Comparison of ENCODE assay signal across 8 cellular contexts in genomic region chr17:42617956-42618431, GRCh38. TPM values are rescaled to one million over a fixed set of nuclear protein-coding genes. Genes with fewer than 3 reads are reported as not detected.
DNase-seq lines count a peak whose midpoint lies in the region; ATAC-seq and TF ChIP-seq lines count a peak whose summit lies in the region.

No MANE protein-coding gene starts in this region.

- H3K4me3 ChIP-seq in MM.1S (ENCODE audit: low read length) (peak overlapping the region; percentile 43), heart left ventricle (peak overlapping the region in 5 of 12 donors; percentile 2 to 23 (median 3)), testis (no peak overlapping the region), upper lobe of right lung (no peak overlapping the region)

- DNase-seq in GM10266 (ENCODE audit: extremely low spot score) (peak; percentile 29), MM.1S (peak; percentile 88), heart left ventricle (no peak), testis (no peak), islet precursor cell (no peak), NOMO-1 treated with dmso at 0.1 percent for 144 hours (lab: John Stamatoyannopoulos, UW; ENCODE audit: unreplicated experiment) (no peak), upper lobe of right lung (no peak)

- peaks cover 23% of the 10 kb centered on the region for H3K79me2 ChIP-seq in MM.1S (ENCODE audit: low read length)

- intact Hi-C loops in heart left ventricle (cut with DNase I) (loop anchor here in 6 of 10 donors (2.0 to 10.0 kb wide), 5 partner anchors 34 to 61 kb away; partner anchors contain the start of genes TUBG2 (in 2 of the 6) and PLEKHH3 (in 1 of the 6)), testis (cut with DNase I; ENCODE audit: low total_unique reads) (no loop called here), upper lobe of right lung (cut with DNase I) (no loop called here)

- 35 to 47% (median 39%) methylated on average over 4 of the region's 4 CpGs for WGBS in heart left ventricle, 4 donors
- 49 to 57% methylated on average over 1 to 4 of the region's 4 CpGs for WGBS in testis, 2 donors

- H3K36me3 ChIP-seq in MM.1S (replicated peaks; ENCODE audit: insufficient read depth, low read length), result peaks cover 4% of the 10 kb centered on the region; the same call in 1 of the 2 replicates
- peaks cover 0 to 32% (median 29%) of the 10 kb centered on the region in 9 donors for H3K36me3 ChIP-seq in heart left ventricle
- H3K36me3 ChIP-seq in testis (ENCODE audit: low read depth, missing control alignments), result no peaks in the 10 kb centered on the region
- H3K36me3 ChIP-seq in upper lobe of right lung, result peaks cover 23% of the 10 kb centered on the region

- no peaks in the 10 kb centered on the region for H4K20me1 ChIP-seq in MM.1S (ENCODE audit: insufficient read depth, low read length)

- no peaks in the 10 kb centered on the region for H3K27me3 ChIP-seq in MM.1S (replicated peaks; ENCODE audit: insufficient read depth, low read length)
- H3K27me3 ChIP-seq in heart left ventricle, result no peaks in the 10 kb centered on the region
- H3K27me3 ChIP-seq in testis, result no peaks in the 10 kb centered on the region
- no peaks in the 10 kb centered on the region for H3K27me3 ChIP-seq in upper lobe of right lung

- no peaks in the 10 kb centered on the region for H3K9me3 ChIP-seq in MM.1S (replicated peaks; ENCODE audit: insufficient read depth, low read length)
- H3K9me3 ChIP-seq in heart left ventricle, result no peaks in the 10 kb centered on the region
- no peaks in the 10 kb centered on the region for H3K9me3 ChIP-seq in testis
- no peaks in the 10 kb centered on the region for H3K9me3 ChIP-seq in upper lobe of right lung

- ATAC-seq in GM21381 (IDR thresholded peaks at IDR 0.05; ENCODE audit: unreplicated experiment), result peak; percentile 24
- ATAC-seq in heart left ventricle, result peak; percentile 13 to 18 (median 18)
- ATAC-seq in upper lobe of right lung, result no peak

- H3K4me1 ChIP-seq in MM.1S (ENCODE audit: low read length), result peaks cover 27% of the 10 kb centered on the region
- peaks cover 0 to 22% (median 10%) of the 10 kb centered on the region in 12 donors for H3K4me1 ChIP-seq in heart left ventricle
- peaks cover 10% of the 10 kb centered on the region for H3K4me1 ChIP-seq in testis
- peaks cover 11% of the 10 kb centered on the region for H3K4me1 ChIP-seq in upper lobe of right lung

- H3K4me2 ChIP-seq in MM.1S (ENCODE audit: low read depth, low read length), result peak overlapping the region; percentile 93

- H3K9ac ChIP-seq in MM.1S (ENCODE audit: low read length), result peak overlapping the region; percentile 71

- no peaks in the 10 kb centered on the region for H3K9me2 ChIP-seq in MM.1S (replicated peaks; ENCODE audit: insufficient read depth, low read length)

- TF ChIP-seq POLR2A in heart left ventricle (IDR thresholded peaks at IDR 0.05) (no peak), testis (IDR thresholded peaks at IDR 0.05) (no peak)

- H3K27ac ChIP-seq in MM.1S (ENCODE audit: low read length), result peak overlapping the region; percentile 97
- H3K27ac ChIP-seq in heart left ventricle, result peak overlapping the region in 11 of 12 donors; percentile 5 to 83 (median 69)
- H3K27ac ChIP-seq in testis, result peak overlapping the region in 1 of 2 donors; percentile 24
- no peak overlapping the region for H3K27ac ChIP-seq in upper lobe of right lung

- no peak overlapping the region for H2AFZ ChIP-seq in MM.1S (ENCODE audit: low read length)

- TF ChIP-seq CTCF in GM10266 (IDR thresholded peaks at IDR 0.05; ENCODE audit: control insufficient read depth, insufficient read depth, low read depth, missing control alignments), result no peak
- TF ChIP-seq CTCF in MM.1S (IDR thresholded peaks at IDR 0.05; ENCODE audit: low read length), result no peak
- no peak for TF ChIP-seq CTCF in heart left ventricle (IDR thresholded peaks at IDR 0.05)
- TF ChIP-seq CTCF in testis (IDR thresholded peaks at IDR 0.05), result no peak
- TF ChIP-seq CTCF in upper lobe of right lung (IDR thresholded peaks at IDR 0.05), result no peak

- H3F3A ChIP-seq in MM.1S (ENCODE audit: insufficient read depth, low read length), result peaks cover 32% of the 10 kb centered on the region

RNA-seq across cellular contexts. Expression of gene TUBG1, which starts 8.5 kb away (rescaled TPM):
- total RNA-seq in heart left ventricle (10 to 100 TPM; 31.5 to 80.1 (median 49.3) TPM), testis (100 to 1,000 TPM; 209 to 265 TPM), upper lobe of right lung (29.2 TPM)
- polyA plus RNA-seq in heart left ventricle (100 to 1,000 TPM in 1 of 2 donors, 10 to 100 TPM in 1; 46.4 to 112 TPM), testis (ENCODE audit: insufficient read depth, low read depth, low replicate concordance) (411 TPM)

RNA-seq across cellular contexts. Expression of gene RETREG3, which starts 8.8 kb away (rescaled TPM):
- total RNA-seq in heart left ventricle (10 to 100 TPM; 21.3 to 39.0 (median 28.3) TPM), testis (100 to 1,000 TPM; 140 to 154 TPM), upper lobe of right lung (68.6 TPM)
- polyA plus RNA-seq in heart left ventricle (10 to 100 TPM; 12.2 to 16.8 TPM), testis (ENCODE audit: insufficient read depth, low read depth, low replicate concordance) (62.3 TPM)

RNA-seq across cellular contexts. Expression of gene PSMC3IP, which starts 40.5 kb away (rescaled TPM):
- total RNA-seq in heart left ventricle (1 to 10 TPM in 7 of 9 donors, under 1 TPM in 2; 0.71 to 4.1 (median 2.0) TPM), testis (10 to 100 TPM; 17.2 to 27.2 TPM), upper lobe of right lung (4.2 TPM)
- polyA plus RNA-seq in heart left ventricle (1 to 10 TPM; 2.1 to 2.9 TPM), testis (ENCODE audit: insufficient read depth, low read depth, low replicate concordance) (45.3 TPM)

RNA-seq across cellular contexts. Expression of gene TUBG2, which starts 41.1 kb away (rescaled TPM):
- total RNA-seq in heart left ventricle, result 10 to 100 TPM; 11.0 to 28.2 (median 16.7) TPM
- polyA plus RNA-seq in heart left ventricle, result 10 to 100 TPM in 1 of 2 donors, 1 to 10 TPM in 1; 8.6 to 15.3 TPM
- 10 to 100 TPM; 50.4 to 57.5 TPM for total RNA-seq in testis
- polyA plus RNA-seq in testis (ENCODE audit: insufficient read depth, low read depth, low replicate concordance), result 30.6 TPM
- total RNA-seq in upper lobe of right lung, result 19.8 TPM

RNA-seq across cellular contexts. Expression of gene MLX, which starts 51.1 kb away (rescaled TPM):
- 10 to 100 TPM; 48.1 to 76.2 (median 57.9) TPM for total RNA-seq in heart left ventricle
- 10 to 100 TPM; 53.1 to 71.7 TPM for polyA plus RNA-seq in heart left ventricle
- 10 to 100 TPM; 27.6 to 38.6 TPM for total RNA-seq in testis
- polyA plus RNA-seq in testis (ENCODE audit: insufficient read depth, low read depth, low replicate concordance), result 26.7 TPM
- 61.3 TPM for total RNA-seq in upper lobe of right lung

Comparison
In these comparisons a context has a peak if more than half of its experiments do, and no peak if none do; other contexts are left out.
1. DNase-seq: peak in GM10266 (single experiment) and MM.1S (single experiment); none in heart left ventricle (0 of 5), testis (single experiment), islet precursor cell (single experiment), NOMO-1 treated with dmso at 0.1 percent for 144 hours (single experiment) and upper lobe of right lung (single experiment).
2. intact Hi-C loops: an anchor here in heart left ventricle (2.0 to 10.0 kb wide); none called in testis and upper lobe of right lung.